16 cellular contexts compared by ENCODE assay signal in the genomic region with DNA sequence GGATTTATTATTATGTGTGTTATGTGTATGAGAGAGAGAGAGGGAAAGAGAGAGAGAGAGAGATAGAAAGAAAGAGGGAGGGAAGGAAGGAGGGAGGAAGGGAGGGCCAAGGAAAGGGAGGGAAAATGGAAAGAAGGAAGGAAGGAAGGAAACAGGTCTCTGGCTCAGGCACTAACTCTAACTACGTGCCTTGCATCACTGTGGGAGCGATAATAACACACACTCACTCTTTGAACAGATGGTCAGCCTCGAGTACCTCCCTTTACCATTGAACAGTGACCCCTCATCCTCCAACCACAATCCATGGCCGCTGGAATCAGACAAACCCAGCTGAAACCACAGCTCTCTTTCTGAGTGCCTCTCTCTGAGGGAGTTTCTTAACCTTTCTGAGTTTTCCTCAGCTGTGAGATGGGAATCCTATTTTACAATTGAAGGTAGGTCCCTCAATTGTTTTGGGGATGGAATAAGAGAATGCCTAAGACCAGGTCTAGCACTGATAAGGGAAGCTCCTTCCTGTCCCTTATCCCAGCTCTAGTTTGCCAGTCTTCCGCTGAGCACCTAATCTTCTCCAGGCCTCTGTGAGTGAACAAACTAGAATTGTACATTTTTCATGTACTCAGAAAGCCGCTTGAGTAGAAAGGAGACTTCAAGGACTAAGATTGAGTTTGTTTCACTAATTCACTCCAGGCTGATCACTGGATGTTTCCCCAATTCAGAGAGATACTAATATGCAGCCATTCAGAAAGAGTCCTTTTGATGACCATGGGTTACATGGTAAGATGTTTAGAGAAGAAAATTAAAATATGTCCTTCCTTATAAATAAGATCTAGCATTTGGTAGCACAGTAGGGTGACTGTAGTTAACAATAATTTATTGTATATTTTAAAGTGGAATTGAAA.
A peak's percentile ranks its signal among the peaks of the same experiment; 100 is the strongest.
DNase-seq lines count a peak whose midpoint lies in the region; ATAC-seq and TF ChIP-seq lines count a peak whose summit lies in the region.
"Had no signal": no experiment of that assay in that cellular context is flagged by ENCODE, and none has a peak within 500 bp of the region (broad histone marks: within the 10 kb centered on the region; RNA-seq: fewer than 3 reads in every experiment).

No MANE protein-coding gene starts in this region.

- no peaks in the 10 kb centered on the region for H3K27me3 ChIP-seq in neural progenitor cell

- no peaks in the 10 kb centered on the region for H3K79me2 ChIP-seq in neural progenitor cell (ENCODE audit: low read depth)

- H2AFZ ChIP-seq in neural progenitor cell (replicated peaks) = peak overlapping the region; percentile 14

- POLR2A ChIA-PET in naive thymus-derived CD8-positive, alpha-beta T cell (lab: Charles Lee) = no interaction called here

- DNase-seq in CMK (ENCODE audit: low read depth) = peak; percentile 76
- peak; percentile 90 for DNase-seq in OCI-M1 (lab: John Stamatoyannopoulos, UW)
- no peak for DNase-seq in neural progenitor cell (ENCODE audit: low spot score)
- DNase-seq in naive thymus-derived CD8-positive, alpha-beta T cell = no peak
- DNase-seq in NCI-H2196 treated with DMSO at 0.1 percent for 48 hours (lab: John Stamatoyannopoulos, UW; ENCODE audit: unreplicated experiment) = no peak
- no peak for DNase-seq in NCI-H1105 treated with DMSO at 0.1 percent for 48 hours (lab: John Stamatoyannopoulos, UW)
- DNase-seq: activated CD4-positive, alpha-beta memory T cell treated with anti-CD3 and anti-CD28 coated beads for 36 hours; kidney; NCI-H1092 treated with DMSO at 0.1 percent for 48 hours; NCI-H2171 treated with DMSO at 0.1 percent for 48 hours; T1000 had no signal

- no peaks in the 10 kb centered on the region for H3K36me3 ChIP-seq in neural progenitor cell

- H3K4me3 Mint-ChIP-seq in neural progenitor cell = no peak overlapping the region
- no peak overlapping the region for H3K4me3 Mint-ChIP-seq in naive thymus-derived CD8-positive, alpha-beta T cell
- H3K4me3 Mint-ChIP-seq: activated CD4-positive, alpha-beta memory T cell treated with anti-CD3 and anti-CD28 coated beads for 36 hours; IgD-negative memory B cell; stimulated activated memory B cell treated with anti-CD40 and anti-IgM and Interleukin-4, amounts not matched to agents 10 μg/mL and 1 μg/mL and 100 μg/mL, for 72 hours had no signal

- peaks cover 23% of the 10 kb centered on the region for H3K27me3 Mint-ChIP-seq in neural progenitor cell (ENCODE audit: insufficient read depth, low read depth)
- H3K27me3 Mint-ChIP-seq in naive thymus-derived CD8-positive, alpha-beta T cell = peaks cover 0 to 5% (median 0%) of the 10 kb centered on the region in 5 donors
- H3K27me3 Mint-ChIP-seq: activated CD4-positive, alpha-beta memory T cell treated with anti-CD3 and anti-CD28 coated beads for 36 hours had no signal

- ATAC-seq in naive thymus-derived CD8-positive, alpha-beta T cell = no peak
- ATAC-seq in GM19452 (IDR thresholded peaks at IDR 0.05; ENCODE audit: unreplicated experiment) = no peak
- ATAC-seq: stimulated activated memory B cell treated with anti-CD40 and anti-IgM and Interleukin-4, amounts not matched to agents 10 μg/mL and 1 μg/mL and 100 μg/mL, for 72 hours had no signal

- H4K20me1 ChIP-seq in neural progenitor cell (ENCODE audit: low read depth) = no peaks in the 10 kb centered on the region

- H3K36me3 Mint-ChIP-seq in neural progenitor cell = no peaks in the 10 kb centered on the region
- H3K36me3 Mint-ChIP-seq in naive thymus-derived CD8-positive, alpha-beta T cell = no peaks in the 10 kb centered on the region
- H3K36me3 Mint-ChIP-seq: activated CD4-positive, alpha-beta memory T cell treated with anti-CD3 and anti-CD28 coated beads for 36 hours; IgD-negative memory B cell; stimulated activated memory B cell treated with anti-CD40 and anti-IgM and Interleukin-4, amounts not matched to agents 10 μg/mL and 1 μg/mL and 100 μg/mL, for 72 hours had no signal

- H3K4me3 ChIP-seq in neural progenitor cell = no peak overlapping the region
- H3K4me3 ChIP-seq: skin epidermis had no signal

- no peak overlapping the region for H3K9ac ChIP-seq in neural progenitor cell

- peak overlapping the region; percentile 61 for H3K27ac ChIP-seq in cingulate gyrus (ENCODE audit: low read depth, low read length)
- no peak overlapping the region for H3K27ac ChIP-seq in neural progenitor cell

- H3K4me1 ChIP-seq in neural progenitor cell = peaks cover 17% of the 10 kb centered on the region

- no peaks in the 10 kb centered on the region for H3K9me3 ChIP-seq in neural progenitor cell (ENCODE audit: low read depth)

- H3K27ac Mint-ChIP-seq in neural progenitor cell = no peak overlapping the region
- H3K27ac Mint-ChIP-seq in naive thymus-derived CD8-positive, alpha-beta T cell = no peak overlapping the region
- H3K27ac Mint-ChIP-seq: activated CD4-positive, alpha-beta memory T cell treated with anti-CD3 and anti-CD28 coated beads for 36 hours; IgD-negative memory B cell; stimulated activated memory B cell treated with anti-CD40 and anti-IgM and Interleukin-4, amounts not matched to agents 10 μg/mL and 1 μg/mL and 100 μg/mL, for 72 hours had no signal

- no peak overlapping the region for H3K4me2 ChIP-seq in neural progenitor cell

- H3K9me3 Mint-ChIP-seq in neural progenitor cell = peaks cover 2% of the 10 kb centered on the region
- H3K9me3 Mint-ChIP-seq in naive thymus-derived CD8-positive, alpha-beta T cell = no peaks in the 10 kb centered on the region
- H3K9me3 Mint-ChIP-seq: activated CD4-positive, alpha-beta memory T cell treated with anti-CD3 and anti-CD28 coated beads for 36 hours; IgD-negative memory B cell; stimulated activated memory B cell treated with anti-CD40 and anti-IgM and Interleukin-4, amounts not matched to agents 10 μg/mL and 1 μg/mL and 100 μg/mL, for 72 hours had no signal

- peaks cover 49% of the 10 kb centered on the region for H3K4me1 Mint-ChIP-seq in neural progenitor cell
- peaks cover 15 to 23% (median 17%) of the 10 kb centered on the region in 4 donors for H3K4me1 Mint-ChIP-seq in naive thymus-derived CD8-positive, alpha-beta T cell
- H3K4me1 Mint-ChIP-seq: stimulated activated memory B cell treated with anti-CD40 and anti-IgM and Interleukin-4, amounts not matched to agents 10 μg/mL and 1 μg/mL and 100 μg/mL, for 72 hours had no signal

- TF ChIP-seq CTCF in neural progenitor cell (IDR thresholded peaks at IDR 0.05) = no peak

- no peaks in the 10 kb centered on the region for H3F3A ChIP-seq in neural progenitor cell (ENCODE audit: low read depth)

Comparison
In these comparisons a context has a peak if more than half of its experiments do, and no peak if none do; other contexts are left out.
1. DNase-seq: peak in CMK (single experiment) and OCI-M1 (single experiment); none in neural progenitor cell (single experiment), naive thymus-derived CD8-positive, alpha-beta T cell (0 of 10), NCI-H2196 treated with DMSO at 0.1 percent for 48 hours (single experiment) and NCI-H1105 treated with DMSO at 0.1 percent for 48 hours (single experiment).